In the genomic region with DNA sequence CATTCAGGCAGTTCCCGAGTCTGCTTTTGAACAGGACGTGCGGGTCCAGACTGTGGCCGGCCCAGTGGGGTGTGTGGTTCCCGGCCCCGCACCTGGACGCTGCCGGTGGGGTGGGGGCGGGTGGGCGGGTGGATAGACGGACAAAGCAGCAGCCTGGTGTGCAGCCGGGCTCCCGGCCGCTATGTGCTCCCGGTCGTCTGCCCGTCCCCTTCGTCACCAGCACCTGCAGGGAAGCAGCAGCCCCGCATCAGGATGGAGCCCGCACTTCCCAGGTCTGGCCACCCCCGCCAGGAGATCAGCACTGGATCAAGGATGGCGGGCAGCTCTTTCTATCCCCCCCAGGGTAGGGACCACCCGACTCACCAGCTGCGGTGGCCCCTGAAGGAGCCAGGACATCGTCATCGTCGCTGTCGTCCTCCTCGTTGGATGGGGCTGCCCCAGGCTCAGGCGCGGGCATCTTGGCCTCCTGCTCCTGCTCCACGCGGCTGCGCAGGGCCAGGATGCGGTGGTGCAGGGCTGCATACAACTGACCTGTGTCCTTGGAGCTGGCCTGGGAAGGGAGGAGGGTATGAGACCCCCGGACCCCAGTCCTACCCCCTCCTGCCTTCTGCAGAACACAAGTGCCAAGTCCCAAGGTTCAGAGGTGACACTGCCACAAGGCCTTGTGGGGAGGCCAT, we compare ENCODE assay signal across 1 cellular context.
TF ChIP-seq lines count a peak whose summit lies in the region.

No MANE protein-coding gene starts in this region.

TF ChIP-seq in K562, 482 proteins besides CTCF, POLR2A, EP300 and RAD21:
- 0 out of 2 replicates have a peak, but pooled peaks have one; percentile 39 for TF ChIP-seq POLR2G (IDR thresholded peaks at IDR 0.05; ENCODE audit: low read depth, low read length)
- TF ChIP-seq, protein P1, sequence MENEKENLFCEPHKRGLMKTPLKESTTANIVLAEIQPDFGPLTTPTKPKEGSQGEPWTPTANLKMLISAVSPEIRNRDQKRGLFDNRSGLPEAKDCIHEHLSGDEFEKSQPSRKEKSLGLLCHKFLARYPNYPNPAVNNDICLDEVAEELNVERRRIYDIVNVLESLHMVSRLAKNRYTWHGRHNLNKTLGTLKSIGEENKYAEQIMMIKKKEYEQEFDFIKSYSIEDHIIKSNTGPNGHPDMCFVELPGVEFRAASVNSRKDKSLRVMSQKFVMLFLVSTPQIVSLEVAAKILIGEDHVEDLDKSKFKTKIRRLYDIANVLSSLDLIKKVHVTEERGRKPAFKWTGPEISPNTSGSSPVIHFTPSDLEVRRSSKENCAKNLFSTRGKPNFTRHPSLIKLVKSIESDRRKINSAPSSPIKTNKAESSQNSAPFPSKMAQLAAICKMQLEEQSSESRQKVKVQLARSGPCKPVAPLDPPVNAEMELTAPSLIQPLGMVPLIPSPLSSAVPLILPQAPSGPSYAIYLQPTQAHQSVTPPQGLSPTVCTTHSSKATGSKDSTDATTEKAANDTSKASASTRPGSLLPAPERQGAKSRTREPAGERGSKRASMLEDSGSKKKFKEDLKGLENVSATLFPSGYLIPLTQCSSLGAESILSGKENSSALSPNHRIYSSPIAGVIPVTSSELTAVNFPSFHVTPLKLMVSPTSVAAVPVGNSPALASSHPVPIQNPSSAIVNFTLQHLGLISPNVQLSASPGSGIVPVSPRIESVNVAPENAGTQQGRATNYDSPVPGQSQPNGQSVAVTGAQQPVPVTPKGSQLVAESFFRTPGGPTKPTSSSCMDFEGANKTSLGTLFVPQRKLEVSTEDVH (IDR thresholded peaks at IDR 0.05; ENCODE audit: low read depth, partially characterized antibody): no peak
